1 cellular context compared by ENCODE assay signal in genomic region chr20:1184638-1185315, GRCh38.
TF ChIP-seq lines count a peak whose summit lies in the region.

Gene TMEM74B (minus strand): TSS chr20:1184981. CDS start chr20:1183801, 1,180 bp downstream.

TF ChIP-seq in HepG2, 621 proteins besides CTCF, POLR2A, EP300 and RAD21 (continued from another document and continues in another):
- peak; percentile 48; the same call in 1 of the 2 replicates for TF ChIP-seq KIAA2018 (CRISPR knock-in tag; IDR thresholded peaks at IDR 0.05; ENCODE audit: borderline replicate concordance)
- TF ChIP-seq ZNF746 (CRISPR knock-in tag; IDR thresholded peaks at IDR 0.05): no peak
- no peak for TF ChIP-seq ZNF10 (CRISPR knock-in tag; IDR thresholded peaks at IDR 0.05; ENCODE audit: borderline replicate concordance, low read depth)
- peak; percentile 89 for TF ChIP-seq ZNF687 (CRISPR knock-in tag; IDR thresholded peaks at IDR 0.05)
- TF ChIP-seq SP4 (CRISPR knock-in tag; IDR thresholded peaks at IDR 0.05): peak; percentile 24; the same call in 1 of the 2 replicates
- TF ChIP-seq, protein P1, sequence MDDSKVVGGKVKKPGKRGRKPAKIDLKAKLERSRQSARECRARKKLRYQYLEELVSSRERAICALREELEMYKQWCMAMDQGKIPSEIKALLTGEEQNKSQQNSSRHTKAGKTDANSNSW (CRISPR knock-in tag; IDR thresholded peaks at IDR 0.05; ENCODE audit: borderline replicate concordance): peak; percentile 55; the same call in 1 of the 2 replicates
- no peak for TF ChIP-seq ZNF510 (CRISPR knock-in tag; IDR thresholded peaks at IDR 0.05; ENCODE audit: low read depth)
- TF ChIP-seq, protein P2, sequence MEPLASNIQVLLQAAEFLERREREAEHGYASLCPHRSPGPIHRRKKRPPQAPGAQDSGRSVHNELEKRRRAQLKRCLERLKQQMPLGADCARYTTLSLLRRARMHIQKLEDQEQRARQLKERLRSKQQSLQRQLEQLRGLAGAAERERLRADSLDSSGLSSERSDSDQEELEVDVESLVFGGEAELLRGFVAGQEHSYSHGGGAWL (CRISPR knock-in tag; IDR thresholded peaks at IDR 0.05): 0 out of 2 replicates have a peak, but pooled peaks have one; percentile 21
- TF ChIP-seq, protein P3, sequence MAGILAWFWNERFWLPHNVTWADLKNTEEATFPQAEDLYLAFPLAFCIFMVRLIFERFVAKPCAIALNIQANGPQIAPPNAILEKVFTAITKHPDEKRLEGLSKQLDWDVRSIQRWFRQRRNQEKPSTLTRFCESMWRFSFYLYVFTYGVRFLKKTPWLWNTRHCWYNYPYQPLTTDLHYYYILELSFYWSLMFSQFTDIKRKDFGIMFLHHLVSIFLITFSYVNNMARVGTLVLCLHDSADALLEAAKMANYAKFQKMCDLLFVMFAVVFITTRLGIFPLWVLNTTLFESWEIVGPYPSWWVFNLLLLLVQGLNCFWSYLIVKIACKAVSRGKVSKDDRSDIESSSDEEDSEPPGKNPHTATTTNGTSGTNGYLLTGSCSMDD (CRISPR knock-in tag; IDR thresholded peaks at IDR 0.05): 0 out of 2 replicates have a peak, but pooled peaks have one; percentile 15
- no peak for TF ChIP-seq MLXIP (CRISPR knock-in tag; IDR thresholded peaks at IDR 0.05; ENCODE audit: borderline replicate concordance)
- TF ChIP-seq ZNF784 (CRISPR knock-in tag; IDR thresholded peaks at IDR 0.05; ENCODE audit: borderline replicate concordance): no peak
- TF ChIP-seq, protein P4, sequence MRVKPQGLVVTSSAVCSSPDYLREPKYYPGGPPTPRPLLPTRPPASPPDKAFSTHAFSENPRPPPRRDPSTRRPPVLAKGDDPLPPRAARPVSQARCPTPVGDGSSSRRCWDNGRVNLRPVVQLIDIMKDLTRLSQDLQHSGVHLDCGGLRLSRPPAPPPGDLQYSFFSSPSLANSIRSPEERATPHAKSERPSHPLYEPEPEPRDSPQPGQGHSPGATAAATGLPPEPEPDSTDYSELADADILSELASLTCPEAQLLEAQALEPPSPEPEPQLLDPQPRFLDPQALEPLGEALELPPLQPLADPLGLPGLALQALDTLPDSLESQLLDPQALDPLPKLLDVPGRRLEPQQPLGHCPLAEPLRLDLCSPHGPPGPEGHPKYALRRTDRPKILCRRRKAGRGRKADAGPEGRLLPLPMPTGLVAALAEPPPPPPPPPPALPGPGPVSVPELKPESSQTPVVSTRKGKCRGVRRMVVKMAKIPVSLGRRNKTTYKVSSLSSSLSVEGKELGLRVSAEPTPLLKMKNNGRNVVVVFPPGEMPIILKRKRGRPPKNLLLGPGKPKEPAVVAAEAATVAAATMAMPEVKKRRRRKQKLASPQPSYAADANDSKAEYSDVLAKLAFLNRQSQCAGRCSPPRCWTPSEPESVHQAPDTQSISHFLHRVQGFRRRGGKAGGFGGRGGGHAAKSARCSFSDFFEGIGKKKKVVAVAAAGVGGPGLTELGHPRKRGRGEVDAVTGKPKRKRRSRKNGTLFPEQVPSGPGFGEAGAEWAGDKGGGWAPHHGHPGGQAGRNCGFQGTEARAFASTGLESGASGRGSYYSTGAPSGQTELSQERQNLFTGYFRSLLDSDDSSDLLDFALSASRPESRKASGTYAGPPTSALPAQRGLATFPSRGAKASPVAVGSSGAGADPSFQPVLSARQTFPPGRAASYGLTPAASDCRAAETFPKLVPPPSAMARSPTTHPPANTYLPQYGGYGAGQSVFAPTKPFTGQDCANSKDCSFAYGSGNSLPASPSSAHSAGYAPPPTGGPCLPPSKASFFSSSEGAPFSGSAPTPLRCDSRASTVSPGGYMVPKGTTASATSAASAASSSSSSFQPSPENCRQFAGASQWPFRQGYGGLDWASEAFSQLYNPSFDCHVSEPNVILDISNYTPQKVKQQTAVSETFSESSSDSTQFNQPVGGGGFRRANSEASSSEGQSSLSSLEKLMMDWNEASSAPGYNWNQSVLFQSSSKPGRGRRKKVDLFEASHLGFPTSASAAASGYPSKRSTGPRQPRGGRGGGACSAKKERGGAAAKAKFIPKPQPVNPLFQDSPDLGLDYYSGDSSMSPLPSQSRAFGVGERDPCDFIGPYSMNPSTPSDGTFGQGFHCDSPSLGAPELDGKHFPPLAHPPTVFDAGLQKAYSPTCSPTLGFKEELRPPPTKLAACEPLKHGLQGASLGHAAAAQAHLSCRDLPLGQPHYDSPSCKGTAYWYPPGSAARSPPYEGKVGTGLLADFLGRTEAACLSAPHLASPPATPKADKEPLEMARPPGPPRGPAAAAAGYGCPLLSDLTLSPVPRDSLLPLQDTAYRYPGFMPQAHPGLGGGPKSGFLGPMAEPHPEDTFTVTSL (CRISPR knock-in tag; IDR thresholded peaks at IDR 0.05; ENCODE audit: borderline replicate concordance): peak; percentile 20; the same call in 1 of the 2 replicates
- TF ChIP-seq PHF5A (CRISPR knock-in tag; IDR thresholded peaks at IDR 0.05; ENCODE audit: low read depth, unreplicated experiment): no peak
- no peak for TF ChIP-seq GPN1 (CRISPR knock-in tag; IDR thresholded peaks at IDR 0.05; ENCODE audit: borderline replicate concordance)
- TF ChIP-seq ZNF788 (CRISPR knock-in tag; IDR thresholded peaks at IDR 0.05; ENCODE audit: borderline replicate concordance): no peak; the same call in 1 of the 2 replicates
- TF ChIP-seq, protein P5, sequence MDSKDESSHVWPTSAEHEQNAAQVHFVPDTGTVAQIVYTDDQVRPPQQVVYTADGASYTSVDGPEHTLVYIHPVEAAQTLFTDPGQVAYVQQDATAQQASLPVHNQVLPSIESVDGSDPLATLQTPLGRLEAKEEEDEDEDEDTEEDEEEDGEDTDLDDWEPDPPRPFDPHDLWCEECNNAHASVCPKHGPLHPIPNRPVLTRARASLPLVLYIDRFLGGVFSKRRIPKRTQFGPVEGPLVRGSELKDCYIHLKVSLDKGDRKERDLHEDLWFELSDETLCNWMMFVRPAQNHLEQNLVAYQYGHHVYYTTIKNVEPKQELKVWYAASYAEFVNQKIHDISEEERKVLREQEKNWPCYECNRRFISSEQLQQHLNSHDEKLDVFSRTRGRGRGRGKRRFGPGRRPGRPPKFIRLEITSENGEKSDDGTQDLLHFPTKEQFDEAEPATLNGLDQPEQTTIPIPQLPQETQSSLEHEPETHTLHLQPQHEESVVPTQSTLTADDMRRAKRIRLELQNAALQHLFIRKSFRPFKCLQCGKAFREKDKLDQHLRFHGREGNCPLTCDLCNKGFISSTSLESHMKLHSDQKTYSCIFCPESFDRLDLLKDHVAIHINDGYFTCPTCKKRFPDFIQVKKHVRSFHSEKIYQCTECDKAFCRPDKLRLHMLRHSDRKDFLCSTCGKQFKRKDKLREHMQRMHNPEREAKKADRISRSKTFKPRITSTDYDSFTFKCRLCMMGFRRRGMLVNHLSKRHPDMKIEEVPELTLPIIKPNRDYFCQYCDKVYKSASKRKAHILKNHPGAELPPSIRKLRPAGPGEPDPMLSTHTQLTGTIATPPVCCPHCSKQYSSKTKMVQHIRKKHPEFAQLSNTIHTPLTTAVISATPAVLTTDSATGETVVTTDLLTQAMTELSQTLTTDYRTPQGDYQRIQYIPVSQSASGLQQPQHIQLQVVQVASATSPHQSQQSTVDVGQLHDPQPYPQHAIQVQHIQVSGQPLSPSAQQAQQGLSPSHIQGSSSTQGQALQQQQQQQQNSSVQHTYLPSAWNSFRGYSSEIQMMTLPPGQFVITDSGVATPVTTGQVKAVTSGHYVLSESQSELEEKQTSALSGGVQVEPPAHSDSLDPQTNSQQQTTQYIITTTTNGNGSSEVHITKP (CRISPR knock-in tag; IDR thresholded peaks at IDR 0.05; ENCODE audit: low read depth): no peak
- peak; percentile 24; the same call in 1 of the 2 replicates for TF ChIP-seq ZNF180 (CRISPR knock-in tag; IDR thresholded peaks at IDR 0.05; ENCODE audit: borderline replicate concordance, low read depth)
- TF ChIP-seq GTF2F1 (IDR thresholded peaks at IDR 0.05; ENCODE audit: low read length): no peak
- peak; percentile 53; the same call in 1 of the 2 replicates for TF ChIP-seq EEA1 (CRISPR knock-in tag; IDR thresholded peaks at IDR 0.05; ENCODE audit: borderline replicate concordance)
